In genomic region chr14:52948836-52949235, GRCh38 we compare ENCODE assay signal across 12 cellular contexts. TPM values are rescaled to one million over a fixed set of nuclear protein-coding genes. Genes with fewer than 3 reads are reported as not detected.
DNase-seq lines count a peak whose midpoint lies in the region; ATAC-seq and TF ChIP-seq lines count a peak whose summit lies in the region.
"Had no signal": no experiment of that assay in that cellular context is flagged by ENCODE, and none has a peak within 500 bp of the region (broad histone marks: within the 10 kb centered on the region; RNA-seq: fewer than 3 reads in every experiment).

No MANE protein-coding gene starts in this region.

- H3K9me3 Mint-ChIP-seq in activated T-helper 17 cell treated with anti-CD3 and anti-CD28 coated beads, Interleukin-2, amount 50 U/mL, for 72 hours = no peaks in the 10 kb centered on the region
- H3K9me3 Mint-ChIP-seq: activated naive CD4-positive, alpha-beta T cell treated with anti-CD3 and anti-CD28 coated beads, Interleukin-2, amount 10 ng/mL, durations not matched to agents 7 days and 5 days; IgD-negative memory B cell had no signal

- H3K27me3 ChIP-seq in hepatocyte (no peaks in the 10 kb centered on the region), sigmoid colon (no peaks in the 10 kb centered on the region)

- no peak overlapping the region for H3K27ac Mint-ChIP-seq in activated T-helper 17 cell treated with anti-CD3 and anti-CD28 coated beads, Interleukin-2, amount 50 U/mL, for 72 hours
- H3K27ac Mint-ChIP-seq: activated naive CD4-positive, alpha-beta T cell treated with anti-CD3 and anti-CD28 coated beads, Interleukin-2, amount 10 ng/mL, durations not matched to agents 7 days and 5 days had no signal

- H3K27me3 Mint-ChIP-seq in activated T-helper 17 cell treated with anti-CD3 and anti-CD28 coated beads, Interleukin-2, amount 50 U/mL, for 72 hours = peaks cover 33% of the 10 kb centered on the region

- H3K9me3 ChIP-seq in hepatocyte (ENCODE audit: low read depth) = no peaks in the 10 kb centered on the region
- no peaks in the 10 kb centered on the region for H3K9me3 ChIP-seq in sigmoid colon

- no peak for TF ChIP-seq EP300 in sigmoid colon (IDR thresholded peaks at IDR 0.05)

- TF ChIP-seq POLR2A in sigmoid colon (IDR thresholded peaks at IDR 0.05) = no peak

- H4K20me1 ChIP-seq in hepatocyte (ENCODE audit: insufficient read depth, poor library complexity, severe bottlenecking) = peaks cover 42% of the 10 kb centered on the region

- H3K4me1 ChIP-seq in hepatocyte (ENCODE audit: insufficient read depth) = peaks cover 21% of the 10 kb centered on the region
- H3K4me1 ChIP-seq in sigmoid colon = peaks cover 0 to 75% (median 59%) of the 10 kb centered on the region in 4 donors

- peaks cover 10% of the 10 kb centered on the region for H3K36me3 Mint-ChIP-seq in activated T-helper 17 cell treated with anti-CD3 and anti-CD28 coated beads, Interleukin-2, amount 50 U/mL, for 72 hours (ENCODE audit: low read depth)
- H3K36me3 Mint-ChIP-seq: activated naive CD4-positive, alpha-beta T cell treated with anti-CD3 and anti-CD28 coated beads, Interleukin-2, amount 10 ng/mL, durations not matched to agents 7 days and 5 days had no signal

- H3K4me1 Mint-ChIP-seq in activated T-helper 17 cell treated with anti-CD3 and anti-CD28 coated beads, Interleukin-2, amount 50 U/mL, for 72 hours = peaks cover 15% of the 10 kb centered on the region

- no peak for ATAC-seq in activated T-helper 17 cell treated with anti-CD3 and anti-CD28 coated beads, Interleukin-2, amount 50 U/mL, for 72 hours (replicated peaks)
- ATAC-seq in GM21423 (IDR thresholded peaks at IDR 0.05; ENCODE audit: unreplicated experiment) = no peak

- H3K9me2 ChIP-seq in hepatocyte (replicated peaks; ENCODE audit: insufficient read depth) = no peaks in the 10 kb centered on the region

- H3K4me3 ChIP-seq in hepatocyte (peak overlapping the region; percentile 56), sigmoid colon (peak overlapping the region; percentile 73 to 98 (median 90))

- H3K79me2 ChIP-seq in hepatocyte = peaks cover 65% of the 10 kb centered on the region

- H2AFZ ChIP-seq in hepatocyte = no peak overlapping the region

- peak overlapping the region; percentile 79 for H3K4me3 Mint-ChIP-seq in activated T-helper 17 cell treated with anti-CD3 and anti-CD28 coated beads, Interleukin-2, amount 50 U/mL, for 72 hours

- peak overlapping the region; percentile 71 for H3K4me2 ChIP-seq in hepatocyte

- no peaks in the 10 kb centered on the region for H3K36me3 ChIP-seq in hepatocyte (replicated peaks; ENCODE audit: insufficient read depth, low read depth)
- H3K36me3 ChIP-seq in sigmoid colon = peaks cover 0 to 8% (median 0%) of the 10 kb centered on the region in 4 donors

- TF ChIP-seq CTCF in hepatocyte (IDR thresholded peaks at IDR 0.05; ENCODE audit: poor library complexity) = no peak
- TF ChIP-seq CTCF in sigmoid colon (IDR thresholded peaks at IDR 0.05) = no peak

- peak; percentile 21 for DNase-seq in ELR (ENCODE audit: low read depth)
- no peak for DNase-seq in hepatocyte (ENCODE audit: low spot score)
- no peak for DNase-seq in sigmoid colon
- DNase-seq in NCI-H1105 (lab: John Stamatoyannopoulos, UW) = no peak
- DNase-seq in NCI-H1092 (lab: John Stamatoyannopoulos, UW) = no peak
- DNase-seq in CD1c-positive myeloid dendritic cell (ENCODE audit: extremely low spot score) = no peak
- DNase-seq: activated naive CD4-positive, alpha-beta T cell treated with anti-CD3 and anti-CD28 coated beads, Interleukin-2, amount 10 ng/mL, durations not matched to agents 7 days and 5 days; NCI-H748 treated with DMSO at 0.1 percent for 48 hours; WERI-Rb-1 had no signal

- intact Hi-C loops in sigmoid colon (cut with DNase I) = no loop called here

- H3K27ac ChIP-seq in hepatocyte (no peak overlapping the region), sigmoid colon (peak overlapping the region; percentile 98 to 100 (median 99))
- H3K27ac ChIP-seq: WERI-Rb-1 had no signal

RNA-seq across cellular contexts. Expression of gene FERMT2, which starts 2.0 kb away (rescaled TPM):
- 1 to 10 TPM; 1.3 to 5.0 TPM for total RNA-seq in activated T-helper 17 cell treated with anti-CD3 and anti-CD28 coated beads, Interleukin-2, amount 50 U/mL, for 72 hours
- total RNA-seq in hepatocyte (82.1 and 95.4 TPM in 2 replicates), sigmoid colon (100 to 1,000 TPM; 278 to 317 (median 297) TPM)
- polyA plus RNA-seq in hepatocyte (38.6 and 45.9 TPM in 2 replicates), sigmoid colon (10 to 100 TPM in 2 of 3 donors, 1 to 10 TPM in 1; 3.0 to 21.9 (median 13.8) TPM)
- polyA plus RNA-seq: IgD-negative memory B cell had no signal

Comparison
In these comparisons a context has a peak if more than half of its experiments do, and no peak if none do; other contexts are left out.
1. RNA of gene FERMT2, which starts 2.0 kb away (total RNA-seq): 278 to 317 TPM in sigmoid colon and 82.1 to 95.4 TPM in hepatocyte; 1.3 to 5.0 TPM in activated T-helper 17 cell treated with anti-CD3 and anti-CD28 coated beads, Interleukin-2, amount 50 U/mL, for 72 hours; every median in the first group is over 10 times any median in the second.